8 cellular contexts compared by ENCODE assay signal in the genomic region with DNA sequence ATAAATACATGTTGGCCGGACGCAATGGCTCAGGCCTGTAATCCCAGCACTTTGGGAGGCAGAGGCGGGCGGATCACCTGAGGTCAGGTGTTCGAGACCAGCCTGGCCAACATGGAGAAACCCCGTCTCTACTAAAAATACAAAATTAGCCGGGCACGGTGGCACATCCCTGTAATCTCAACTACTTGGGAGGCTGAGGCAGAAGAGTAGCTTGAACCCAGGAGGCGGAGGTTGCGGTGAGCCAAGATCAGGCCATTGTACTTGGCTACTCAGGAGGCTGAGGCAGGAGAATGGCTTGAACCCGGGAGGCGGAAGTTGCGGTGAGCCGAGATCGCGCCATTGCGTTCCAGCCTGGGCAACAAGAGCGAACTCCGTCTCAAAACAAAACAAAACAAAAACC. TPM values are rescaled to one million over a fixed set of nuclear protein-coding genes. Genes with fewer than 3 reads are reported as not detected.
A peak's percentile ranks its signal among the peaks of the same experiment; 100 is the strongest.
DNase-seq lines count a peak whose midpoint lies in the region; ATAC-seq and TF ChIP-seq lines count a peak whose summit lies in the region.
"Not testable (repeated sequence)": the region's sequence is repeated elsewhere in the genome, so short reads cannot be mapped to it uniquely, and the experiment has no call there.

No MANE protein-coding gene starts in this region.

- TF ChIP-seq RAD21 in neural cell (conservative IDR thresholded peaks at IDR 0.05): not testable (repeated sequence)

- TF ChIP-seq CTCF in KMS-11 (conservative IDR thresholded peaks at IDR 0.05; ENCODE audit: low read depth, low read length); hepatocyte (IDR thresholded peaks at IDR 0.05; ENCODE audit: poor library complexity); neural cell (IDR thresholded peaks at IDR 0.05; ENCODE audit: poor library complexity, severe bottlenecking): not testable (repeated sequence)

- H3K36me3 ChIP-seq in CD8-positive, alpha-beta memory T cell (ENCODE audit: insufficient read depth, low read length): peaks cover 11% of the 10 kb centered on the region
- H3K36me3 ChIP-seq in KMS-11 (ENCODE audit: insufficient read depth); hepatocyte (replicated peaks; ENCODE audit: insufficient read depth, low read depth); neural cell (ENCODE audit: insufficient read depth, low read length): not testable (repeated sequence)

- peak overlapping the region in 5 of 8 donors; percentile 72 to 95 (median 92) for H3K27ac Mint-ChIP-seq in CD8-positive, alpha-beta memory T cell
- not testable (repeated sequence) for H3K27ac Mint-ChIP-seq in T-cell; central memory CD8-positive, alpha-beta T cell (ENCODE audit: low read depth); stimulated activated naive CD8-positive, alpha-beta T cell treated with anti-CD3 and anti-CD28 coated beads, Interleukin-15, Interleukin-2, amounts not matched to agents 100 ng/mL and 50 ng/mL, for 24 hours
- H3K27ac Mint-ChIP-seq in activated T-helper 17 cell treated with anti-CD3 and anti-CD28 coated beads, Interleukin-2, amount 50 U/mL, for 72 hours: peak overlapping the region; percentile 91

- not testable (repeated sequence) for H3K9me2 ChIP-seq in hepatocyte (replicated peaks; ENCODE audit: insufficient read depth); neural cell (ENCODE audit: insufficient read depth, low read length)

- H3K9me3 ChIP-seq in CD8-positive, alpha-beta memory T cell (ENCODE audit: low read length); hepatocyte (ENCODE audit: low read depth); neural cell (ENCODE audit: low read length): not testable (repeated sequence)

- not testable (repeated sequence) for H3K27me3 Mint-ChIP-seq in CD8-positive, alpha-beta memory T cell; T-cell; activated T-helper 17 cell treated with anti-CD3 and anti-CD28 coated beads, Interleukin-2, amount 50 U/mL, for 72 hours; central memory CD8-positive, alpha-beta T cell; stimulated activated naive CD8-positive, alpha-beta T cell treated with anti-CD3 and anti-CD28 coated beads, Interleukin-15, Interleukin-2, amounts not matched to agents 100 ng/mL and 50 ng/mL, for 24 hours

- H3K4me2 ChIP-seq in KMS-11 (peak overlapping the region; percentile 69; the same call in 1 of the 2 replicates), hepatocyte (peak overlapping the region; percentile 92), neural cell (ENCODE audit: low read length) (peak overlapping the region; percentile 67)

- H3K36me3 Mint-ChIP-seq in CD8-positive, alpha-beta memory T cell: peaks cover 0 to 51% (median 11%) of the 10 kb centered on the region in 3 donors
- peaks cover 21% of the 10 kb centered on the region for H3K36me3 Mint-ChIP-seq in T-cell
- H3K36me3 Mint-ChIP-seq in activated T-helper 17 cell treated with anti-CD3 and anti-CD28 coated beads, Interleukin-2, amount 50 U/mL, for 72 hours (ENCODE audit: low read depth): peaks cover 49% of the 10 kb centered on the region
- H3K36me3 Mint-ChIP-seq in central memory CD8-positive, alpha-beta T cell (ENCODE audit: insufficient read depth): peaks cover 37% of the 10 kb centered on the region
- peaks cover 26% of the 10 kb centered on the region for H3K36me3 Mint-ChIP-seq in stimulated activated naive CD8-positive, alpha-beta T cell treated with anti-CD3 and anti-CD28 coated beads, Interleukin-15, Interleukin-2, amounts not matched to agents 100 ng/mL and 50 ng/mL, for 24 hours (ENCODE audit: low read depth)

- not testable (repeated sequence) for H3K9ac ChIP-seq in KMS-11
- H3K9ac ChIP-seq in neural cell (ENCODE audit: low read length): peak overlapping the region; percentile 98

- H3K4me3 ChIP-seq in CD8-positive, alpha-beta memory T cell (ENCODE audit: low read length); KMS-11 (IDR thresholded peaks at IDR 0.05; ENCODE audit: insufficient read depth, low read depth, low read length): not testable (repeated sequence)
- H3K4me3 ChIP-seq in hepatocyte (peak overlapping the region; percentile 86), neural cell (ENCODE audit: low read length) (peak overlapping the region; percentile 97)

- H3K4me1 ChIP-seq in CD8-positive, alpha-beta memory T cell (ENCODE audit: insufficient read depth, low read length): peaks cover 22% of the 10 kb centered on the region
- H3K4me1 ChIP-seq in KMS-11 (ENCODE audit: low read depth, poor library complexity, severe bottlenecking); hepatocyte (ENCODE audit: insufficient read depth): not testable (repeated sequence)

- H3F3A ChIP-seq in neural cell (ENCODE audit: insufficient read depth, low read length, poor library complexity, severe bottlenecking): not testable (repeated sequence)

- peaks cover 20 to 55% (median 37%) of the 10 kb centered on the region in 3 donors for H3K4me1 Mint-ChIP-seq in CD8-positive, alpha-beta memory T cell
- peaks cover 38 to 42% (median 38%) of the 10 kb centered on the region in 3 donors for H3K4me1 Mint-ChIP-seq in T-cell
- peaks cover 20% of the 10 kb centered on the region for H3K4me1 Mint-ChIP-seq in activated T-helper 17 cell treated with anti-CD3 and anti-CD28 coated beads, Interleukin-2, amount 50 U/mL, for 72 hours
- peaks cover 32% of the 10 kb centered on the region for H3K4me1 Mint-ChIP-seq in central memory CD8-positive, alpha-beta T cell
- peaks cover 28% of the 10 kb centered on the region for H3K4me1 Mint-ChIP-seq in stimulated activated naive CD8-positive, alpha-beta T cell treated with anti-CD3 and anti-CD28 coated beads, Interleukin-15, Interleukin-2, amounts not matched to agents 100 ng/mL and 50 ng/mL, for 24 hours (ENCODE audit: low read depth)

- DNase-seq in CD8-positive, alpha-beta memory T cell; T-cell; central memory CD8-positive, alpha-beta T cell (ENCODE audit: low spot score in 2 of 2); hepatocyte (ENCODE audit: low spot score): not testable (repeated sequence)

- not testable (repeated sequence) for H3K27me3 ChIP-seq in CD8-positive, alpha-beta memory T cell (ENCODE audit: insufficient read depth, low read length, poor library complexity, severe bottlenecking); KMS-11 (ENCODE audit: insufficient read depth, low read depth); hepatocyte; neural cell (ENCODE audit: insufficient read depth, low read depth, low read length)

- POLR2A ChIA-PET in CD8-positive, alpha-beta memory T cell (lab: Charles Lee): interaction anchor here (2.4 kb wide), 1 partner anchor 106 kb away, joined by 10 read pairs; no protein-coding TSS in a partner anchor
- POLR2A ChIA-PET in T-cell (lab: Charles Lee): not testable (repeated sequence)

- H4K20me1 ChIP-seq in KMS-11 (ENCODE audit: insufficient read depth); hepatocyte (ENCODE audit: insufficient read depth, poor library complexity, severe bottlenecking); neural cell (ENCODE audit: insufficient read depth): not testable (repeated sequence)

- TF ChIP-seq EP300 in neural cell (conservative IDR thresholded peaks at IDR 0.05; ENCODE audit: poor library complexity, severe bottlenecking): not testable (repeated sequence)

- CTCF ChIA-PET in CD8-positive, alpha-beta memory T cell (lab: Charles Lee): interaction anchor here (0.9 to 6.2 kb wide), 11 partner anchors 7 to 138 kb away, joined by 3 to 96 read pairs (median 5); a partner anchor contains a TSS
- CTCF ChIA-PET in T-cell (lab: Charles Lee): interaction anchor here (0.7 to 4.4 kb wide), 4 partner anchors 106 to 230 kb away, joined by 3 to 42 read pairs (median 6); no protein-coding TSS in a partner anchor

- 95% methylated on average over 19 of the region's 19 CpGs for WGBS in hepatocyte (ENCODE audit: low lambda C conversion rate, missing lambda C conversion rate)

- peak overlapping the region; percentile 91 to 99 (median 94) for H3K4me3 Mint-ChIP-seq in CD8-positive, alpha-beta memory T cell
- H3K4me3 Mint-ChIP-seq in T-cell: peak overlapping the region; percentile 90 to 92 (median 90)
- H3K4me3 Mint-ChIP-seq in activated T-helper 17 cell treated with anti-CD3 and anti-CD28 coated beads, Interleukin-2, amount 50 U/mL, for 72 hours: peak overlapping the region; percentile 93
- H3K4me3 Mint-ChIP-seq in central memory CD8-positive, alpha-beta T cell: peak overlapping the region; percentile 90
- peak overlapping the region; percentile 96 for H3K4me3 Mint-ChIP-seq in stimulated activated naive CD8-positive, alpha-beta T cell treated with anti-CD3 and anti-CD28 coated beads, Interleukin-15, Interleukin-2, amounts not matched to agents 100 ng/mL and 50 ng/mL, for 24 hours

- not testable (repeated sequence) for ATAC-seq in T-cell (replicated peaks in 1 of 4); activated T-helper 17 cell treated with anti-CD3 and anti-CD28 coated beads, Interleukin-2, amount 50 U/mL, for 72 hours (replicated peaks); central memory CD8-positive, alpha-beta T cell (replicated peaks; ENCODE audit: extremely low read depth, poor library complexity, severe bottlenecking)

- not testable (repeated sequence) for H3K27ac ChIP-seq in CD8-positive, alpha-beta memory T cell (ENCODE audit: low read depth, low read length); KMS-11; hepatocyte
- H3K27ac ChIP-seq in neural cell (ENCODE audit: low read length): peak overlapping the region; percentile 96

- H3K9me3 Mint-ChIP-seq in CD8-positive, alpha-beta memory T cell; T-cell; activated T-helper 17 cell treated with anti-CD3 and anti-CD28 coated beads, Interleukin-2, amount 50 U/mL, for 72 hours; central memory CD8-positive, alpha-beta T cell; stimulated activated naive CD8-positive, alpha-beta T cell treated with anti-CD3 and anti-CD28 coated beads, Interleukin-15, Interleukin-2, amounts not matched to agents 100 ng/mL and 50 ng/mL, for 24 hours: not testable (repeated sequence)

- H2AFZ ChIP-seq in KMS-11 (ENCODE audit: low read depth); hepatocyte; neural cell (ENCODE audit: low read depth, low read length): not testable (repeated sequence)

- H3K79me2 ChIP-seq in KMS-11 (ENCODE audit: insufficient read depth, low read depth) (peaks cover 20% of the 10 kb centered on the region), hepatocyte (peaks cover 63% of the 10 kb centered on the region), neural cell (replicated peaks; ENCODE audit: insufficient read depth, low read length) (peaks cover 41% of the 10 kb centered on the region)

RNA-seq across cellular contexts. Expression of a gene that starts 1.5 kb away (rescaled TPM):
- total RNA-seq in CD8-positive, alpha-beta memory T cell: 10 to 100 TPM; 39.9 to 42.0 TPM
- 18.0 TPM for polyA plus RNA-seq in CD8-positive, alpha-beta memory T cell
- 10 to 100 TPM; 35.6 to 55.5 (median 46.7) TPM for total RNA-seq in T-cell
- 10 to 100 TPM; 30.8 to 40.4 TPM for total RNA-seq in activated T-helper 17 cell treated with anti-CD3 and anti-CD28 coated beads, Interleukin-2, amount 50 U/mL, for 72 hours
- total RNA-seq in hepatocyte: 20.8 and 31.8 TPM in 2 replicates
- polyA plus RNA-seq in hepatocyte: 20.6 and 28.9 TPM in 2 replicates
- polyA plus RNA-seq in neural cell: 47.0 and 132 TPM in 2 replicates
- polyA minus RNA-seq in neural cell: 51.4 and 61.9 TPM in 2 replicates

RNA-seq across cellular contexts. Expression of a gene that starts 43.6 kb away (rescaled TPM):
- total RNA-seq in CD8-positive, alpha-beta memory T cell: 10 to 100 TPM; 46.6 to 47.3 TPM
- 66.6 TPM for polyA plus RNA-seq in CD8-positive, alpha-beta memory T cell
- total RNA-seq in T-cell (10 to 100 TPM; 13.0 to 40.0 (median 25.2) TPM), hepatocyte (28.1 and 46.7 TPM in 2 replicates)
- total RNA-seq in activated T-helper 17 cell treated with anti-CD3 and anti-CD28 coated beads, Interleukin-2, amount 50 U/mL, for 72 hours: 10 to 100 TPM; 24.2 to 43.2 TPM
- polyA plus RNA-seq in hepatocyte (53.0 and 77.0 TPM in 2 replicates), neural cell (143 and 169 TPM in 2 replicates)
- polyA minus RNA-seq in neural cell: 22.2 and 24.4 TPM in 2 replicates

RNA-seq across cellular contexts. Expression of a gene that starts 48.3 kb away (rescaled TPM):
- total RNA-seq in CD8-positive, alpha-beta memory T cell: 1 to 10 TPM; 2.3 to 2.7 TPM
- 1.1 TPM for polyA plus RNA-seq in CD8-positive, alpha-beta memory T cell
- total RNA-seq in T-cell: 10 to 100 TPM in 1 of 5 donors, 1 to 10 TPM in 4; 5.3 to 11.0 (median 6.0) TPM
- 1 to 10 TPM; 4.0 to 4.9 TPM for total RNA-seq in activated T-helper 17 cell treated with anti-CD3 and anti-CD28 coated beads, Interleukin-2, amount 50 U/mL, for 72 hours
- total RNA-seq in hepatocyte: 2.6 and 5.1 TPM in 2 replicates
- 4.4 and 5.7 TPM in 2 replicates for polyA plus RNA-seq in hepatocyte
- polyA plus RNA-seq in neural cell: 8.9 and 9.7 TPM in 2 replicates
- 9.0 and 9.5 TPM in 2 replicates for polyA minus RNA-seq in neural cell
